11 cellular contexts compared by ENCODE assay signal in the genomic region with DNA sequence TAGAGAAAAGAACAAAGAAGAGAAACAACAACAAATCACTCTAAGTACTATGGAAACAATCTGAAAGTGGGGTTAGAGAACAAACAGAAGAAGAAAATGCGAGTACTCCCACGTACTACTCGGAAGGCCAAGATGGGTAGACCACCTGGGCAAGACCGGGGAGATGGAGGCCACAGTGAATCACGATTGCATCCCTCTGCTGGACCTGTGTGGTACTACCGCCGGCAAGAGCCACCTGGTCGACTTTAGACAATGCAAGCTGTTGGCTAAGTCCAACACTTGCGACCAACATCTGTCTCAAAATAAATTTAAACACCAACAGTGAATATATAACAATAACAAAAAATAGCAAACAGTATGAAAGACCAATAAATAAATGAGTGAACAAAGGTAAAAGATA. TPM values are rescaled to one million over a fixed set of nuclear protein-coding genes. Genes with fewer than 3 reads are reported as not detected.
DNase-seq lines count a peak whose midpoint lies in the region; ATAC-seq and TF ChIP-seq lines count a peak whose summit lies in the region.
"Had no signal": no experiment of that assay in that cellular context is flagged by ENCODE, and none has a peak within 500 bp of the region (broad histone marks: within the 10 kb centered on the region; RNA-seq: fewer than 3 reads in every experiment).

No MANE protein-coding gene starts in this region.

- no peaks in the 10 kb centered on the region for H3K4me1 ChIP-seq in DOHH2 (ENCODE audit: control insufficient read depth, low read length)
- no peaks in the 10 kb centered on the region for H3K4me1 ChIP-seq in Panc1 (ENCODE audit: control insufficient read depth, insufficient read depth, low read length)
- H3K4me1 ChIP-seq: gastrocnemius medialis had no signal

- no peak for DNase-seq in AG04449 (ENCODE audit: low read depth, low spot score)
- no peak for DNase-seq in Panc1 (ENCODE audit: low read depth, low spot score)
- DNase-seq in fibroblast of the aortic adventitia (ENCODE audit: low read depth), result no peak
- no peak for DNase-seq in NCI-H446 (lab: John Stamatoyannopoulos, UW)
- DNase-seq in amniotic stem cell (lab: John Stamatoyannopoulos, UW), result no peak
- DNase-seq in effector memory CD8-positive, alpha-beta T cell, result no peak
- DNase-seq in GM03348 (ENCODE audit: low spot score), result no peak
- DNase-seq: gastrocnemius medialis, SHP77 treated with DMSO at 0.1 percent for 48 hours had no signal

- H3K9me3 ChIP-seq in DOHH2 (ENCODE audit: control insufficient read depth, insufficient read depth, low read length), result peaks cover 6% of the 10 kb centered on the region; the same call in 1 of the 2 replicates
- H3K9me3 ChIP-seq in Panc1 (ENCODE audit: control insufficient read depth, insufficient read depth, low read depth, low read length), result no peaks in the 10 kb centered on the region
- H3K9me3 ChIP-seq: gastrocnemius medialis had no signal

- H3K4me3 ChIP-seq in AG04449 (ENCODE audit: low read depth, low read length) (no peak overlapping the region), DOHH2 (ENCODE audit: low read length) (no peak overlapping the region), Panc1 (ENCODE audit: low read depth in 2 of 2, low read length in 2 of 2) (no peak overlapping the region), fibroblast of the aortic adventitia (ENCODE audit: low read depth, low read length) (no peak overlapping the region)
- H3K4me3 ChIP-seq: gastrocnemius medialis had no signal

- CTCF ChIA-PET in AG04449 (lab: Yijun Ruan, JAX), result no interaction called here
- CTCF ChIA-PET in Panc1 (lab: Charles Lee), result interaction anchor here (0.7 kb wide), 2 partner anchors 161 to 377 kb away, joined by 3 read pairs; no protein-coding TSS in a partner anchor

- no peak for ATAC-seq in Panc1
- ATAC-seq in effector memory CD8-positive, alpha-beta T cell (replicated peaks), result no peak
- ATAC-seq: gastrocnemius medialis; natural killer cell treated with Interleukin-12 subunit alpha and Interleukin-12 subunit beta and Interleukin-15 and Interleukin-18, amount 100 ng/mL, for 72 hours had no signal

- TF ChIP-seq CTCF in AG04449 (IDR thresholded peaks at IDR 0.05; ENCODE audit: insufficient read depth, low read length, missing control alignments) (peak; percentile 12), DOHH2 (IDR thresholded peaks at IDR 0.05; ENCODE audit: low read depth, low read length, poor library complexity, severe bottlenecking) (peak; percentile 45), Panc1 (IDR thresholded peaks at IDR 0.05) (peak; percentile 56), fibroblast of the aortic adventitia (IDR thresholded peaks at IDR 0.05; ENCODE audit: insufficient read depth, low read length) (peak; percentile 47)

- peaks cover 17 to 24% of the 10 kb centered on the region in 2 donors for H3K9me3 Mint-ChIP-seq in effector memory CD8-positive, alpha-beta T cell

- H3K36me3 ChIP-seq in DOHH2 (ENCODE audit: control insufficient read depth, low read length) (no peaks in the 10 kb centered on the region), Panc1 (ENCODE audit: control insufficient read depth, insufficient read depth, low read length) (no peaks in the 10 kb centered on the region)
- H3K36me3 ChIP-seq: gastrocnemius medialis had no signal

- H3K9me2 ChIP-seq in DOHH2 (replicated peaks; ENCODE audit: control insufficient read depth, low read length), result no peaks in the 10 kb centered on the region

- intact Hi-C loops in Panc1 (cut with micrococcal nuclease; ENCODE audit: unreplicated experiment), result no loop called here

- H3K27ac Mint-ChIP-seq in effector memory CD8-positive, alpha-beta T cell, result no peak overlapping the region
- H3K27ac Mint-ChIP-seq: natural killer cell treated with Interleukin-12 subunit alpha and Interleukin-12 subunit beta and Interleukin-15 and Interleukin-18, amount 100 ng/mL, for 72 hours had no signal

- POLR2A ChIA-PET in AG04449 (lab: Yijun Ruan, JAX) (no interaction called here), Panc1 (lab: Charles Lee) (no interaction called here)

- no peaks in the 10 kb centered on the region for H4K20me1 ChIP-seq in DOHH2 (ENCODE audit: control insufficient read depth, insufficient read depth, low read depth, low read length)

- no peaks in the 10 kb centered on the region for H3K4me1 Mint-ChIP-seq in effector memory CD8-positive, alpha-beta T cell (ENCODE audit: low read depth in 2 of 2)

- no peak overlapping the region for H3K4me2 ChIP-seq in DOHH2 (ENCODE audit: low read length)

- H3F3A ChIP-seq in DOHH2 (ENCODE audit: control insufficient read depth, insufficient read depth), result no peaks in the 10 kb centered on the region

- no peaks in the 10 kb centered on the region for H3K79me2 ChIP-seq in DOHH2 (ENCODE audit: control insufficient read depth, low read length)

- no peaks in the 10 kb centered on the region for H3K27me3 Mint-ChIP-seq in effector memory CD8-positive, alpha-beta T cell
- H3K27me3 Mint-ChIP-seq: natural killer cell treated with Interleukin-12 subunit alpha and Interleukin-12 subunit beta and Interleukin-15 and Interleukin-18, amount 100 ng/mL, for 72 hours had no signal

- no peaks in the 10 kb centered on the region for H3K36me3 Mint-ChIP-seq in effector memory CD8-positive, alpha-beta T cell (ENCODE audit: insufficient read depth)

- H3K27me3 ChIP-seq in DOHH2 (ENCODE audit: control insufficient read depth, low read length) (no peaks in the 10 kb centered on the region), Panc1 (ENCODE audit: control insufficient read depth, insufficient read depth, low read length) (no peaks in the 10 kb centered on the region)
- H3K27me3 ChIP-seq: gastrocnemius medialis had no signal

- no peak overlapping the region for H3K4me3 Mint-ChIP-seq in effector memory CD8-positive, alpha-beta T cell
- H3K4me3 Mint-ChIP-seq: natural killer cell treated with Interleukin-12 subunit alpha and Interleukin-12 subunit beta and Interleukin-15 and Interleukin-18, amount 100 ng/mL, for 72 hours had no signal

- no TSS peak for BruUV-seq in Panc1 (replicated peaks; lab: Mats Ljungman, UMichigan)

- in situ Hi-C loops in Panc1 (cut with HindIII; ENCODE audit: low pct_unique_long_range_greater_than_20kb, low sequenced_read_pairs), result no loop called here

- H3K27ac ChIP-seq in DOHH2 (ENCODE audit: low read depth, low read length), result no peak overlapping the region
- no peak overlapping the region for H3K27ac ChIP-seq in Panc1 (ENCODE audit: low read length)
- H3K27ac ChIP-seq: gastrocnemius medialis had no signal

RNA-seq across cellular contexts. Expression of gene ZNF91, which starts 45.5 kb away (rescaled TPM):
- total RNA-seq in Panc1 (2021; ENCODE audit: unreplicated experiment), result 20.6 TPM
- 7.1 TPM for polyA plus RNA-seq in Panc1 (2012; ENCODE audit: insufficient read length)
- total RNA-seq in fibroblast of the aortic adventitia (ENCODE audit: low replicate concordance), result 16.3 and 18.7 TPM in 2 replicates
